ENCODE assay signal across 35 cellular contexts in the genomic region with DNA sequence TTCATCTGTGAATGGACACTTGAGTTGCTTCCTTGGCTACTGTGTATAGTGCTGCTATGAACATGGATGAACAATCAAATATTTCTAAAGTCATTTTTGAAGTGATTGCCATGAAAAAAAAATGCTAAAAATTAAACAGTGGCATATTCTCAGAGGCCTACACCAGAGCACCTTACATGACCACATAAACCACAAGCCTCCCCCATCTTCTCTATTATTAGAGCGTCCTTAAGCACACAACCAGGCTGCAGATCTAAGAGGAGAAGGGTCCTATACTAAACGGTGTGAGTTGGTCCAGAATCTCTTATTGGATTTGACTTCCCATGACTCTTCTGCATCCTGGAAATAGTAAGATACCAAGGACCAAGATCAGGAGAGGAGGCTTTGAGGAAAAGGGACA. TPM values are rescaled to one million over a fixed set of nuclear protein-coding genes. Genes with fewer than 3 reads are reported as not detected.
DNase-seq lines count a peak whose midpoint lies in the region; ATAC-seq, FAIRE-seq and TF ChIP-seq lines count a peak whose summit lies in the region.
"Had no signal": no experiment of that assay in that cellular context is flagged by ENCODE, and none has a peak within 500 bp of the region (broad histone marks: within the 10 kb centered on the region; RNA-seq: fewer than 3 reads in every experiment).

No MANE protein-coding gene starts in this region.

- H2BK5ac ChIP-seq in neuronal stem cell (ENCODE audit: low read length): no peak overlapping the region

- TF ChIP-seq POLR2A in GM12891 (IDR thresholded peaks at IDR 0.05; ENCODE audit: low read depth, low read length) (no peak), H54 (IDR thresholded peaks at IDR 0.05; ENCODE audit: low read depth, low read length) (no peak)

- H3K27ac ChIP-seq in neuronal stem cell (replicated peaks; ENCODE audit: low read length): no peak overlapping the region
- H3K27ac ChIP-seq: cardiac muscle cell, coronary artery, epithelial cell of prostate, psoas muscle, SK-N-MC, tibial artery, vagina had no signal

- peaks cover 0 to 2% of the 10 kb centered on the region in 2 donors for H3K4me1 ChIP-seq in neuronal stem cell (ENCODE audit: control insufficient read depth in 2 of 2, insufficient read depth in 1 of 2, low read depth in 1 of 2, low read length in 2 of 2)
- H3K4me1 ChIP-seq: psoas muscle, vagina had no signal

- H3K27me3 Mint-ChIP-seq in stimulated activated naive B cell treated with anti-CD40 and anti-IgM and Interleukin-4, amounts not matched to agents 10 μg/mL and 1 μg/mL and 100 μg/mL, for 72 hours: peaks cover 5% of the 10 kb centered on the region in 2 donors
- H3K27me3 Mint-ChIP-seq in activated T-cell treated with anti-CD3 and anti-CD28 coated beads, Interleukin-2, amount 50 U/mL, for 24 hours: peaks cover 14% of the 10 kb centered on the region

- no peak overlapping the region for H2AK5ac ChIP-seq in neuronal stem cell (ENCODE audit: low read depth, low read length)

- no peaks in the 10 kb centered on the region for H3K9me3 ChIP-seq in neuronal stem cell (replicated peaks in 1 of 2; ENCODE audit: control insufficient read depth in 2 of 2, insufficient read depth in 1 of 2, low read depth in 1 of 2, low read length in 2 of 2)
- H3K9me3 ChIP-seq: mucosa of descending colon, psoas muscle, sigmoid colon, tibial artery, vagina had no signal

- H3K27me3 ChIP-seq in neuronal stem cell (ENCODE audit: control insufficient read depth in 3 of 3, insufficient read depth in 3 of 3, low read depth in 1 of 3, low read length in 3 of 3): no peaks in the 10 kb centered on the region
- H3K27me3 ChIP-seq: cardiac muscle cell, sigmoid colon, tibial artery, vagina had no signal

- ATAC-seq in stimulated activated naive B cell treated with anti-CD40 and anti-IgM and Interleukin-4, amounts not matched to agents 10 μg/mL and 1 μg/mL and 100 μg/mL, for 72 hours (replicated peaks): peak; percentile 66 to 70
- ATAC-seq in HG02884 (IDR thresholded peaks at IDR 0.05; ENCODE audit: unreplicated experiment): no peak
- ATAC-seq: activated naive CD8-positive, alpha-beta T cell treated with anti-CD3 and anti-CD28 coated beads, Interleukin-2, amount 50 U/mL, for 24 hours; activated T-cell treated with anti-CD3 and anti-CD28 coated beads, Interleukin-2, amount 50 U/mL, for 72 hours; natural killer cell treated with Interleukin-12 subunit alpha and Interleukin-12 subunit beta and Interleukin-15 and Interleukin-18, amount 100 ng/mL, for 72 hours; PC-3; psoas muscle had no signal

- no peaks in the 10 kb centered on the region for H3K36me3 Mint-ChIP-seq in stimulated activated naive B cell treated with anti-CD40 and anti-IgM and Interleukin-4, amounts not matched to agents 10 μg/mL and 1 μg/mL and 100 μg/mL, for 72 hours
- no peaks in the 10 kb centered on the region for H3K36me3 Mint-ChIP-seq in activated T-cell treated with anti-CD3 and anti-CD28 coated beads, Interleukin-2, amount 50 U/mL, for 24 hours (ENCODE audit: low read depth)
- H3K36me3 Mint-ChIP-seq: CD14-positive monocyte; IgD-negative memory B cell; natural killer cell treated with Interleukin-12 subunit alpha and Interleukin-12 subunit beta and Interleukin-15 and Interleukin-18, amount 100 ng/mL, for 72 hours had no signal

- no peak overlapping the region for H2AFZ ChIP-seq in neuronal stem cell (ENCODE audit: low read length)

- no peak overlapping the region for H2BK120ac ChIP-seq in neuronal stem cell (ENCODE audit: low read depth, low read length)

- H4K8ac ChIP-seq in neuronal stem cell (ENCODE audit: low read depth, low read length): no peak overlapping the region

- peak overlapping the region; percentile 51 for H3K27ac Mint-ChIP-seq in stimulated activated naive B cell treated with anti-CD40 and anti-IgM and Interleukin-4, amounts not matched to agents 10 μg/mL and 1 μg/mL and 100 μg/mL, for 72 hours
- H3K27ac Mint-ChIP-seq in activated T-cell treated with anti-CD3 and anti-CD28 coated beads, Interleukin-2, amount 50 U/mL, for 24 hours: no peak overlapping the region
- H3K27ac Mint-ChIP-seq: activated naive CD8-positive, alpha-beta T cell treated with anti-CD3 and anti-CD28 coated beads, Interleukin-2, amount 50 U/mL, for 24 hours; activated T-cell treated with anti-CD3 and anti-CD28 coated beads, Interleukin-2, amount 50 U/mL, for 72 hours; CD14-positive monocyte; IgD-negative memory B cell; natural killer cell treated with Interleukin-12 subunit alpha and Interleukin-12 subunit beta and Interleukin-15 and Interleukin-18, amount 100 ng/mL, for 72 hours had no signal

- no peak overlapping the region for H2BK15ac ChIP-seq in neuronal stem cell (ENCODE audit: low read length)

- no peak overlapping the region for H2BK12ac ChIP-seq in neuronal stem cell (ENCODE audit: low read length)

- no peak overlapping the region for H3K4me3 ChIP-seq in neuronal stem cell (ENCODE audit: low read length in 2 of 2)
- H3K4me3 ChIP-seq: cardiac muscle cell, coronary artery, mucosa of descending colon, psoas muscle, sigmoid colon, SK-N-MC, tibial artery, vagina had no signal

- no peak overlapping the region for H3K4me3 Mint-ChIP-seq in stimulated activated naive B cell treated with anti-CD40 and anti-IgM and Interleukin-4, amounts not matched to agents 10 μg/mL and 1 μg/mL and 100 μg/mL, for 72 hours
- no peak overlapping the region for H3K4me3 Mint-ChIP-seq in activated T-cell treated with anti-CD3 and anti-CD28 coated beads, Interleukin-2, amount 50 U/mL, for 24 hours
- H3K4me3 Mint-ChIP-seq: activated naive CD8-positive, alpha-beta T cell treated with anti-CD3 and anti-CD28 coated beads, Interleukin-2, amount 50 U/mL, for 24 hours; activated T-cell treated with anti-CD3 and anti-CD28 coated beads, Interleukin-2, amount 50 U/mL, for 72 hours; CD14-positive monocyte; IgD-negative memory B cell; natural killer cell treated with Interleukin-12 subunit alpha and Interleukin-12 subunit beta and Interleukin-15 and Interleukin-18, amount 100 ng/mL, for 72 hours had no signal

- H3K4ac ChIP-seq in neuronal stem cell (ENCODE audit: low read length): no peak overlapping the region

- H3K9me3 Mint-ChIP-seq in stimulated activated naive B cell treated with anti-CD40 and anti-IgM and Interleukin-4, amounts not matched to agents 10 μg/mL and 1 μg/mL and 100 μg/mL, for 72 hours: no peaks in the 10 kb centered on the region
- no peaks in the 10 kb centered on the region for H3K9me3 Mint-ChIP-seq in activated T-cell treated with anti-CD3 and anti-CD28 coated beads, Interleukin-2, amount 50 U/mL, for 24 hours
- H3K9me3 Mint-ChIP-seq: activated naive CD8-positive, alpha-beta T cell treated with anti-CD3 and anti-CD28 coated beads, Interleukin-2, amount 50 U/mL, for 24 hours; activated T-cell treated with anti-CD3 and anti-CD28 coated beads, Interleukin-2, amount 50 U/mL, for 72 hours; IgD-negative memory B cell; natural killer cell treated with Interleukin-12 subunit alpha and Interleukin-12 subunit beta and Interleukin-15 and Interleukin-18, amount 100 ng/mL, for 72 hours had no signal

- H3K18ac ChIP-seq in neuronal stem cell (ENCODE audit: low read length): no peak overlapping the region

- no peak for FAIRE-seq in GM12891 (lab: Jason Lieb, UNC)
- FAIRE-seq in H54 (lab: Jason Lieb, UNC): peak; percentile 48
- FAIRE-seq: astrocyte, H1, TTC549 had no signal

- no CpG with 5 or more reads among the region's 2 CpGs for WGBS in neuronal stem cell (ENCODE audit: extremely low coverage in 2 of 2, insufficient read length in 2 of 2, insufficient replicate concordance in 1 of 2), 2 donors

- no peak overlapping the region for H3K23ac ChIP-seq in neuronal stem cell (ENCODE audit: low read depth, low read length, poor library complexity)

- no peak overlapping the region for H3K9ac ChIP-seq in neuronal stem cell (ENCODE audit: low read depth, low read length, poor library complexity)

- H3K4me2 ChIP-seq in neuronal stem cell (ENCODE audit: insufficient read depth, low read length, poor library complexity, severe bottlenecking): no peak overlapping the region

- DNase-seq in GM12891 (ENCODE audit: insufficient read length, low spot score): peak; percentile 5
- no peak for DNase-seq in H54 (ENCODE audit: insufficient read length, low spot score)
- DNase-seq in Kasumi-1 (lab: John Stamatoyannopoulos, UW): peak; percentile 4 to 17
- no peak for DNase-seq in stimulated activated naive B cell treated with anti-CD40 and anti-IgM and Interleukin-4, amounts not matched to agents 10 μg/mL and 1 μg/mL and 100 μg/mL, for 72 hours
- DNase-seq in neuronal stem cell (ENCODE audit: low spot score): no peak
- no peak for DNase-seq in activated T-cell treated with anti-CD3 and anti-CD28 coated beads, Interleukin-2, amount 50 U/mL, for 24 hours
- DNase-seq: activated naive CD4-positive, alpha-beta T cell; activated naive CD8-positive, alpha-beta T cell treated with anti-CD3 and anti-CD28 coated beads, Interleukin-2, amount 50 U/mL, for 24 hours; activated T-cell treated with anti-CD3 and anti-CD28 coated beads, Interleukin-2, amount 50 U/mL, for 72 hours; effector CD8-positive, alpha-beta T cell; hypothalamus; left colon; mammary epithelial cell; mucosa of descending colon; NCI-H1436; NCI-H2081 treated with DMSO at 0.1 percent for 48 hours; NCI-H226; NCI-H526 treated with DMSO at 0.1 percent for 48 hours; PC-3; psoas muscle; sigmoid colon; stimulated activated CD4-positive, alpha-beta T cell treated with anti-CD3 and anti-CD28 coated beads, Interleukin-4, amount 100 ng/mL, for 1 hour; tibial artery had no signal

- peaks cover 7 to 8% of the 10 kb centered on the region in 2 donors for H3K4me1 Mint-ChIP-seq in stimulated activated naive B cell treated with anti-CD40 and anti-IgM and Interleukin-4, amounts not matched to agents 10 μg/mL and 1 μg/mL and 100 μg/mL, for 72 hours
- no peaks in the 10 kb centered on the region for H3K4me1 Mint-ChIP-seq in activated T-cell treated with anti-CD3 and anti-CD28 coated beads, Interleukin-2, amount 50 U/mL, for 24 hours (ENCODE audit: low read depth)
- H3K4me1 Mint-ChIP-seq: CD14-positive monocyte had no signal

- H4K91ac ChIP-seq in neuronal stem cell (ENCODE audit: low read depth, low read length, poor library complexity): no peak overlapping the region

- no peak overlapping the region for H3K14ac ChIP-seq in neuronal stem cell (ENCODE audit: low read length)

- H3K36me3 ChIP-seq in neuronal stem cell (replicated peaks in 1 of 2; ENCODE audit: control insufficient read depth in 2 of 2, insufficient read depth in 2 of 2, low read length in 2 of 2): no peaks in the 10 kb centered on the region
- H3K36me3 ChIP-seq: cardiac muscle cell, sigmoid colon, tibial artery, vagina had no signal

- H3K79me1 ChIP-seq in neuronal stem cell (ENCODE audit: low read depth, low read length): no peaks in the 10 kb centered on the region

TF ChIP-seq in GM12891, 5 proteins besides CTCF, POLR2A, EP300 and RAD21:
- no peak for TF ChIP-seq SPI1 (IDR thresholded peaks at IDR 0.05; ENCODE audit: low read depth, low read length)
- no peak for TF ChIP-seq PAX5 (IDR thresholded peaks at IDR 0.05; ENCODE audit: insufficient read depth, low read length, severe bottlenecking)
- no peak for TF ChIP-seq TAF1 (IDR thresholded peaks at IDR 0.05; ENCODE audit: low read depth, low read length)
- no peak for TF ChIP-seq POU2F2 (IDR thresholded peaks at IDR 0.05; ENCODE audit: low read depth, low read length)
- no peak for TF ChIP-seq POLR2AphosphoS5 (IDR thresholded peaks at IDR 0.05; ENCODE audit: low read depth, low read length)

RNA-seq across cellular contexts. Expression of a gene that starts 34.3 kb away (rescaled TPM):
- polyA plus RNA-seq in GM12891 (2012; ENCODE audit: low read depth, missing spikeins): not detected
- polyA plus RNA-seq in neuronal stem cell (2013, experiment 1 of 2): 0.04 TPM
- polyA plus RNA-seq in neuronal stem cell (2013, experiment 2 of 2): 0.07 TPM
- polyA plus RNA-seq: cardiac muscle cell, CD14-positive monocyte, H1, IgD-negative memory B cell, mammary epithelial cell had no signal

Comparison
In these comparisons a context has a peak if more than half of its experiments do, and no peak if none do; other contexts are left out.
1. DNase-seq: peak in GM12891 (single experiment) and Kasumi-1 (2 of 2); none in H54 (single experiment), stimulated activated naive B cell treated with anti-CD40 and anti-IgM and Interleukin-4, amounts not matched to agents 10 μg/mL and 1 μg/mL and 100 μg/mL, for 72 hours (single experiment), neuronal stem cell (single experiment) and activated T-cell treated with anti-CD3 and anti-CD28 coated beads, Interleukin-2, amount 50 U/mL, for 24 hours (single experiment).